9 cellular contexts compared by ENCODE assay signal in the genomic region with DNA sequence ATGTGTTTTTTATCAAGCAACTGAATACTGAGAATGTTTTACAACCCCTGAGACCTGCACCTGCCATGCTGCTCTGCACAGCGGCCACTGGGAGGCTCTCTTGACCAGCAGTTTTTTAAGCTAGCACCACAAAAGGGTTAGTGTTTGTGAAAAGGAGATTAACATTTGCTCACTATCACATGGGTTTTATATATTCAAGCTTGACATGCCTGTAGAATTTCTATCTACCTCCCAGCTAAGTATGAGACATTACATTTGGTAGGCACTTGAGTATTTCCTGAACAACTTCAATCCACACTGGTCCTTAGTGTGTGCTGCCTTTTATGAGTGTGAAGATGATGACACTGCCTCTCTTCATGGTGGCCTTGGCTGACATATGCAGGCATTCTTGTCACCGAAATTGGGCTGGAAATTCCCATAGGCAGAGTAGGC.
DNase-seq lines count a peak whose midpoint lies in the region; ATAC-seq, FAIRE-seq and TF ChIP-seq lines count a peak whose summit lies in the region.
"Had no signal": no experiment of that assay in that cellular context is flagged by ENCODE, and none has a peak within 500 bp of the region (broad histone marks: within the 10 kb centered on the region; RNA-seq: fewer than 3 reads in every experiment).

No MANE protein-coding gene starts in this region.

- dilution Hi-C loops in keratinocyte (cut with MboI; ENCODE audit: extremely low pct_ligation_motif_present, low sequenced_read_pairs) = no loop called here

- TF ChIP-seq CTCF in Calu3 (IDR thresholded peaks at IDR 0.05; ENCODE audit: unreplicated experiment) (peak; percentile 30), VCaP (conservative IDR thresholded peaks at IDR 0.05) (peak; percentile 93), keratinocyte (optimal IDR thresholded peaks at IDR 0.05 in 1 of 3, IDR thresholded peaks at IDR 0.05 in 1 of 3, conservative IDR thresholded peaks at IDR 0.05 in 1 of 3; ENCODE audit: extremely low read depth in 1 of 3, insufficient read depth in 2 of 3, low read length in 3 of 3) (peak; percentile 25 to 61 (median 56))

- no peaks in the 10 kb centered on the region for H4K20me1 ChIP-seq in keratinocyte (ENCODE audit: control insufficient read depth, extremely low read depth, insufficient read depth, low read length)

- no TSS peak for BruUV-seq in Calu3 (replicated peaks; lab: Mats Ljungman, UMichigan)

- no peaks in the 10 kb centered on the region for H3K9me3 Mint-ChIP-seq in Calu3 (ENCODE audit: low read depth, unreplicated experiment)
- H3K9me3 Mint-ChIP-seq: IgD-negative memory B cell had no signal

- H3K27me3 ChIP-seq in keratinocyte (ENCODE audit: control insufficient read depth, extremely low read depth, insufficient read depth, low read length) = no peaks in the 10 kb centered on the region

- DNase-seq in Calu3 = peak; percentile 42
- DNase-seq in HT1080 (ENCODE audit: low read depth) = peak; percentile 21
- no peak for DNase-seq in keratinocyte (ENCODE audit: low read depth, low spot score)
- no peak for DNase-seq in H4 (ENCODE audit: low spot score)
- DNase-seq in activated effector memory CD4-positive, alpha-beta T cell treated with Interleukin-2 at 50 U/mL for 16 hours = no peak

- no peak overlapping the region for H2AFZ ChIP-seq in keratinocyte (ENCODE audit: control insufficient read depth, low read length)

- intact Hi-C loops in Calu3 (cut with micrococcal nuclease; ENCODE audit: unreplicated experiment) = loop anchor here (1.0 to 5.0 kb wide), 2 partner anchors 351 to 733 kb away; no protein-coding TSS in a partner anchor

- H3K27ac ChIP-seq in VCaP (peak overlapping the region; percentile 70; the same call in 1 of the 2 replicates), keratinocyte (ENCODE audit: control insufficient read depth, insufficient read depth, low read length) (no peak overlapping the region)

- H3K27me3 Mint-ChIP-seq in Calu3 (ENCODE audit: unreplicated experiment) = no peaks in the 10 kb centered on the region
- H3K27me3 Mint-ChIP-seq: IgD-negative memory B cell had no signal

- H3K4me3 Mint-ChIP-seq in Calu3 (ENCODE audit: low read depth, unreplicated experiment) = no peak overlapping the region
- H3K4me3 Mint-ChIP-seq: IgD-negative memory B cell had no signal

- H3K4me1 ChIP-seq in keratinocyte (ENCODE audit: control insufficient read depth, extremely low read depth, insufficient read depth, low read length) = no peaks in the 10 kb centered on the region

- FAIRE-seq in keratinocyte (lab: Jason Lieb, UNC) = no peak

- H3K36me3 ChIP-seq in keratinocyte (ENCODE audit: control insufficient read depth in 2 of 2, extremely low read depth in 1 of 2, insufficient read depth in 2 of 2, low read length in 2 of 2) = no peaks in the 10 kb centered on the region

- H3K4me3 ChIP-seq in keratinocyte (ENCODE audit: control insufficient read depth in 2 of 3, extremely low read depth in 1 of 3, insufficient read depth in 2 of 3, low read depth in 1 of 3, low read length in 3 of 3) = no peak overlapping the region

- ATAC-seq in GM21576 (IDR thresholded peaks at IDR 0.05; ENCODE audit: unreplicated experiment) (no peak), GM21515 (IDR thresholded peaks at IDR 0.05; ENCODE audit: unreplicated experiment) (no peak)

- no peaks in the 10 kb centered on the region for H3K79me2 ChIP-seq in keratinocyte (ENCODE audit: control insufficient read depth, insufficient read depth, low read length)

- H3K9me3 ChIP-seq in keratinocyte (ENCODE audit: control insufficient read depth, low read depth, low read length) = no peaks in the 10 kb centered on the region

- no peak overlapping the region for H3K27ac Mint-ChIP-seq in Calu3 (ENCODE audit: unreplicated experiment)
- H3K27ac Mint-ChIP-seq: IgD-negative memory B cell had no signal

- no peaks in the 10 kb centered on the region for H3K36me3 Mint-ChIP-seq in Calu3 (ENCODE audit: insufficient read depth, unreplicated experiment)
- H3K36me3 Mint-ChIP-seq: IgD-negative memory B cell had no signal

- no peak overlapping the region for H3K4me2 ChIP-seq in keratinocyte (ENCODE audit: control insufficient read depth, extremely low read depth, insufficient read depth, low read depth, low read length)

- CTCF ChIA-PET in Calu3 (lab: Charles Lee) = interaction anchor here (0.7 to 1.2 kb wide), 2 partner anchors 660 to 905 kb away, joined by 3 to 6 read pairs; no protein-coding TSS in a partner anchor

- no peak overlapping the region for H3K9ac ChIP-seq in keratinocyte (ENCODE audit: control insufficient read depth, extremely low read depth, insufficient read depth, low read length)

- no peaks in the 10 kb centered on the region for H3K9me1 ChIP-seq in keratinocyte (ENCODE audit: control insufficient read depth, extremely low read depth, insufficient read depth, low read length)

- peaks cover 25% of the 10 kb centered on the region for H3K4me1 Mint-ChIP-seq in Calu3 (ENCODE audit: low read depth, unreplicated experiment)

Comparison
In these comparisons a context has a peak if more than half of its experiments do, and no peak if none do; other contexts are left out.
1. DNase-seq: peak in Calu3 (single experiment) and HT1080 (single experiment); none in keratinocyte (single experiment), H4 (single experiment) and activated effector memory CD4-positive, alpha-beta T cell treated with Interleukin-2 at 50 U/mL for 16 hours (single experiment).
2. CTCF ChIP-seq: peak in every context shown above with its lines; median percentile 93 in VCaP; 56 in keratinocyte; 30 in Calu3.